ENCODE assay signal across 16 cellular contexts in the genomic region with DNA sequence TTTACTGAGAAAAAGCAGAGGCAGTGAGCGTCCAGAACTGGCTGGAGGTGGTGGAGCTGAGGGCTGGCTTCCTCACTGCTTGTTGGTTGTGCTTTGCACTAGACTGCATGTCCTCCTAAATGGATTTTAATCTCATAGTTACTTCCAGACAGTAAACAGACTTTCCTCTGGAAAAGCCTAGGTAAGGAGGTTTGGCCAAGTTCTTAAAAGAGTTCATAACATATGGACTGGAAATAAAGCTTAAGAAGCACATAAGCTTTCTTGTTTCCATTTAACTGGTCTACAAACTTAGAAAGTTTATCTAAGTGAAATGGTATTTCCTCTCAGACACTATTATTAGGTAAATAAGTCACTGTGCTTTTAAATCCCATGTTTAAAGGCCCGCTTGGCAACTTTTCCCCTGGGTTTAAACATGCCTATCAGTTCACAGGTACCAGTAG. TPM values are rescaled to one million over a fixed set of nuclear protein-coding genes. Genes with fewer than 3 reads are reported as not detected.
DNase-seq lines count a peak whose midpoint lies in the region; ATAC-seq, FAIRE-seq and TF ChIP-seq lines count a peak whose summit lies in the region.
"Had no signal": no experiment of that assay in that cellular context is flagged by ENCODE, and none has a peak within 500 bp of the region (broad histone marks: within the 10 kb centered on the region; RNA-seq: fewer than 3 reads in every experiment).

No MANE protein-coding gene starts in this region.

- no peaks in the 10 kb centered on the region for H3K9me3 Mint-ChIP-seq in activated CD8-positive, alpha-beta T cell treated with anti-CD3 and anti-CD28 coated beads, Interleukin-2, amount 10 ng/mL, durations not matched to agents 7 days and 5 days (ENCODE audit: insufficient read depth)
- no peaks in the 10 kb centered on the region for H3K9me3 Mint-ChIP-seq in natural killer cell treated with Interleukin-12 subunit alpha and Interleukin-12 subunit beta and Interleukin-15 and Interleukin-18, amount 100 ng/mL, for 72 hours

- H3K4me1 ChIP-seq in ACC112 (ENCODE audit: control insufficient read depth, insufficient read depth, low read length, unreplicated experiment), result peaks cover 38% of the 10 kb centered on the region
- peaks cover 34% of the 10 kb centered on the region for H3K4me1 ChIP-seq in foreskin keratinocyte
- peaks cover 0 to 4% (median 0%) of the 10 kb centered on the region in 3 donors for H3K4me1 ChIP-seq in pancreas

- H3K9me3 ChIP-seq in pancreas, result no peaks in the 10 kb centered on the region

- H3K36me3 ChIP-seq in ACC112 (ENCODE audit: insufficient read depth, low read length) (no peaks in the 10 kb centered on the region), pancreas (no peaks in the 10 kb centered on the region)

- H3K4me1 Mint-ChIP-seq in activated CD8-positive, alpha-beta T cell treated with anti-CD3 and anti-CD28 coated beads, Interleukin-2, amount 10 ng/mL, durations not matched to agents 7 days and 5 days (ENCODE audit: low read depth), result peaks cover 7% of the 10 kb centered on the region
- H3K4me1 Mint-ChIP-seq in natural killer cell treated with Interleukin-12 subunit alpha and Interleukin-12 subunit beta and Interleukin-15 and Interleukin-18, amount 100 ng/mL, for 72 hours (ENCODE audit: low read depth in 2 of 2), result peaks cover 4 to 7% of the 10 kb centered on the region in 2 donors

- POLR2A ChIA-PET in activated CD8-positive, alpha-beta T cell treated with anti-CD3 and anti-CD28 coated beads, Interleukin-2, amount 10 ng/mL, durations not matched to agents 7 days and 5 days (lab: Charles Lee), result interaction anchor here (0.8 kb wide), 1 partner anchor 366 kb away, joined by 3 read pairs; no protein-coding TSS in a partner anchor

- no peak for ATAC-seq in foreskin keratinocyte
- ATAC-seq in pancreas, result peak in 3 of 4 donors; percentile 29 to 50 (median 46)
- ATAC-seq in activated CD8-positive, alpha-beta T cell treated with anti-CD3 and anti-CD28 coated beads, Interleukin-2, amount 10 ng/mL, durations not matched to agents 7 days and 5 days, result no peak
- ATAC-seq in natural killer cell treated with Interleukin-12 subunit alpha and Interleukin-12 subunit beta and Interleukin-15 and Interleukin-18, amount 100 ng/mL, for 72 hours, result no peak

- intact Hi-C loops in pancreas (cut with DNase I), result no loop called here

- peak overlapping the region; percentile 33; the same call in 1 of the 2 replicates for H3K27ac ChIP-seq in ACC112 (ENCODE audit: low read depth, low read length)
- H3K27ac ChIP-seq in VCaP, result peak overlapping the region; percentile 58
- H3K27ac ChIP-seq in foreskin keratinocyte, result peak overlapping the region; percentile 53
- peak overlapping the region in 2 of 4 donors; percentile 0 to 5 for H3K27ac ChIP-seq in pancreas

- WGBS in pancreas, 2 donors, result 80 to 83% methylated on average over 2 of the region's 2 CpGs

- H3K4me3 Mint-ChIP-seq in activated CD8-positive, alpha-beta T cell treated with anti-CD3 and anti-CD28 coated beads, Interleukin-2, amount 10 ng/mL, durations not matched to agents 7 days and 5 days, result no peak overlapping the region
- no peak overlapping the region for H3K4me3 Mint-ChIP-seq in natural killer cell treated with Interleukin-12 subunit alpha and Interleukin-12 subunit beta and Interleukin-15 and Interleukin-18, amount 100 ng/mL, for 72 hours

- no peak for FAIRE-seq in pancreas (lab: Jason Lieb, UNC)

- no peaks in the 10 kb centered on the region for H3K27me3 ChIP-seq in ACC112 (ENCODE audit: insufficient read depth, low read length)
- H3K27me3 ChIP-seq in foreskin keratinocyte, result no peaks in the 10 kb centered on the region
- no peaks in the 10 kb centered on the region for H3K27me3 ChIP-seq in pancreas

- H3K79me2 ChIP-seq in ACC112 (ENCODE audit: control insufficient read depth, insufficient read depth, low read length, unreplicated experiment), result no peaks in the 10 kb centered on the region

- TF ChIP-seq CTCF in VCaP (conservative IDR thresholded peaks at IDR 0.05) (no peak), foreskin keratinocyte (conservative IDR thresholded peaks at IDR 0.05) (no peak), pancreas (IDR thresholded peaks at IDR 0.05) (no peak)

- DNase-seq in foreskin keratinocyte (peak in 1 of 2 donors; percentile 41), pancreas (no peak), globus pallidus (ENCODE audit: low spot score) (no peak), DMS 273 treated with DMSO at 0.1 percent for 48 hours (lab: John Stamatoyannopoulos, UW) (no peak)
- no peak for DNase-seq in activated CD8-positive, alpha-beta T cell treated with anti-CD3 and anti-CD28 coated beads, Interleukin-2, amount 10 ng/mL, durations not matched to agents 7 days and 5 days
- DNase-seq in natural killer cell treated with Interleukin-12 subunit alpha and Interleukin-12 subunit beta and Interleukin-15 and Interleukin-18, amount 100 ng/mL, for 72 hours (ENCODE audit: low spot score), result no peak
- DNase-seq: ACHN; activated CD4-positive, CD25-positive, alpha-beta regulatory T cell treated with anti-CD3 and anti-CD28 coated beads, Interleukin-2, amount 50 U/mL, for 72 hours; activated effector memory CD4-positive, alpha-beta T cell treated with Interleukin-2 at 50 U/mL for 16 hours; effector memory CD4-positive, alpha-beta T cell; GF-D8; Karpas-422; NCI-H345; SHP77 had no signal

- no peaks in the 10 kb centered on the region for H3K36me3 Mint-ChIP-seq in activated CD8-positive, alpha-beta T cell treated with anti-CD3 and anti-CD28 coated beads, Interleukin-2, amount 10 ng/mL, durations not matched to agents 7 days and 5 days (ENCODE audit: low read depth)
- H3K36me3 Mint-ChIP-seq in natural killer cell treated with Interleukin-12 subunit alpha and Interleukin-12 subunit beta and Interleukin-15 and Interleukin-18, amount 100 ng/mL, for 72 hours, result no peaks in the 10 kb centered on the region

- H3K4me3 ChIP-seq in ACC112 (ENCODE audit: low read depth, low read length), result peak overlapping the region; percentile 52; the same call in 1 of the 2 replicates
- no peak overlapping the region for H3K4me3 ChIP-seq in pancreas

- peak overlapping the region; percentile 75 for H2AFZ ChIP-seq in ACC112 (ENCODE audit: low read length, unreplicated experiment)

- CTCF ChIA-PET in activated CD8-positive, alpha-beta T cell treated with anti-CD3 and anti-CD28 coated beads, Interleukin-2, amount 10 ng/mL, durations not matched to agents 7 days and 5 days (lab: Charles Lee), result interaction anchor here (0.8 to 2.5 kb wide), 4 partner anchors 17 to 340 kb away, joined by 3 to 5 read pairs (median 4); no protein-coding TSS in a partner anchor

- no peak overlapping the region for H3K27ac Mint-ChIP-seq in activated CD8-positive, alpha-beta T cell treated with anti-CD3 and anti-CD28 coated beads, Interleukin-2, amount 10 ng/mL, durations not matched to agents 7 days and 5 days
- no peak overlapping the region for H3K27ac Mint-ChIP-seq in natural killer cell treated with Interleukin-12 subunit alpha and Interleukin-12 subunit beta and Interleukin-15 and Interleukin-18, amount 100 ng/mL, for 72 hours

- H3K27me3 Mint-ChIP-seq in activated CD8-positive, alpha-beta T cell treated with anti-CD3 and anti-CD28 coated beads, Interleukin-2, amount 10 ng/mL, durations not matched to agents 7 days and 5 days (ENCODE audit: low read depth), result no peaks in the 10 kb centered on the region
- H3K27me3 Mint-ChIP-seq in natural killer cell treated with Interleukin-12 subunit alpha and Interleukin-12 subunit beta and Interleukin-15 and Interleukin-18, amount 100 ng/mL, for 72 hours, result no peaks in the 10 kb centered on the region

RNA-seq across cellular contexts. Expression of gene ASPN, which starts 2.0 kb away (rescaled TPM):
- total RNA-seq in foreskin keratinocyte (not detected in 2 replicates), pancreas (10 to 100 TPM in 1 of 6 donors, 1 to 10 TPM in 3, under 1 TPM in 2; 0.51 to 16.5 (median 2.4) TPM)
- polyA plus RNA-seq in foreskin keratinocyte (0.02 TPM in 1 of 2 replicates, not detected in the other), pancreas (1 to 10 TPM in 1 of 2 donors, under 1 TPM in 1; 0.53 to 2.3 TPM)
- total RNA-seq in activated CD8-positive, alpha-beta T cell treated with anti-CD3 and anti-CD28 coated beads, Interleukin-2, amount 10 ng/mL, durations not matched to agents 7 days and 5 days, result not detected
- not detected for total RNA-seq in natural killer cell treated with Interleukin-12 subunit alpha and Interleukin-12 subunit beta and Interleukin-15 and Interleukin-18, amount 100 ng/mL, for 72 hours

RNA-seq across cellular contexts. Expression of gene ECM2, which starts 55.4 kb away (rescaled TPM):
- 0.39 and 1.4 TPM in 2 replicates for total RNA-seq in foreskin keratinocyte
- 0.30 and 1.0 TPM in 2 replicates for polyA plus RNA-seq in foreskin keratinocyte
- total RNA-seq in pancreas, result 1 to 10 TPM in 4 of 6 donors, under 1 TPM in 2; 0.56 to 3.2 (median 1.8) TPM
- 1 to 10 TPM in 1 of 2 donors, under 1 TPM in 1; 0.76 to 2.0 TPM for polyA plus RNA-seq in pancreas
- not detected for total RNA-seq in activated CD8-positive, alpha-beta T cell treated with anti-CD3 and anti-CD28 coated beads, Interleukin-2, amount 10 ng/mL, durations not matched to agents 7 days and 5 days
- not detected for total RNA-seq in natural killer cell treated with Interleukin-12 subunit alpha and Interleukin-12 subunit beta and Interleukin-15 and Interleukin-18, amount 100 ng/mL, for 72 hours

RNA-seq across cellular contexts. Expression of gene OMD, which starts 56.1 kb away (rescaled TPM):
- total RNA-seq in foreskin keratinocyte (not detected in 2 replicates), pancreas (1 to 10 TPM in 2 of 6 donors, under 1 TPM in 3, not detected in 1; 0.19 to 2.4 (median 0.95) TPM)
- polyA plus RNA-seq in foreskin keratinocyte (not detected in 2 replicates), pancreas (under 1 TPM; 0.38 to 0.52 TPM)
- not detected for total RNA-seq in activated CD8-positive, alpha-beta T cell treated with anti-CD3 and anti-CD28 coated beads, Interleukin-2, amount 10 ng/mL, durations not matched to agents 7 days and 5 days
- not detected for total RNA-seq in natural killer cell treated with Interleukin-12 subunit alpha and Interleukin-12 subunit beta and Interleukin-15 and Interleukin-18, amount 100 ng/mL, for 72 hours

Comparison
In these comparisons a context has a peak if more than half of its experiments do, and no peak if none do; other contexts are left out.
1. ATAC-seq: peak in pancreas (3 of 4); none in foreskin keratinocyte (single experiment), activated CD8-positive, alpha-beta T cell treated with anti-CD3 and anti-CD28 coated beads, Interleukin-2, amount 10 ng/mL, durations not matched to agents 7 days and 5 days (single experiment) and natural killer cell treated with Interleukin-12 subunit alpha and Interleukin-12 subunit beta and Interleukin-15 and Interleukin-18, amount 100 ng/mL, for 72 hours (0 of 2).